In the genomic region with DNA sequence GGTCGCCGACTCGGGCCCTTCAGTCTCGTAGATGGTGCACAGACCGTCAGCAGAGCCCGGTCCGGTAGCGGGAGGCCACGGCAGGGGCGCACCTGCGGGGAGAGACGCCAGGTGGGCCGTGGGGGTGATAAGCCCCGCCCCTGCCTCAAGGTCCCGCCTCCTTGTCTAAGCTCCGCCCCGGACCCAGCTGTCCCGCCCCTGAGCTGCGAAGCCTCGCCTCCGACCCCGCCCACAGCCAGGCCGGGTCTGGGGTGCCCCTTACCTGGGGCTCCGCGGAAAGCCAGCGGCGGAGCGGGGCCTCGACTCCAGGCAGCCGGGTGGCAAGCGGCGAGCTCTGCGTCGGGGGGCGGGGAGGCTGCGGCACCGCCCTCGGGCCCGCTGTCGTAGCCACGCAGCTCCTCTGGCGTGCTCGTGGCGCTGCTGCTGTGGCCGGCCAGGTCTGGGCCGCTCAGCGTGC, we compare ENCODE assay signal across 8 cellular contexts. TPM values are rescaled to one million over a fixed set of nuclear protein-coding genes. Genes with fewer than 3 reads are reported as not detected.
DNase-seq lines count a peak whose midpoint lies in the region; ATAC-seq and TF ChIP-seq lines count a peak whose summit lies in the region.

No MANE protein-coding gene starts in this region.

- H3K9me3 Mint-ChIP-seq in activated CD8-positive, alpha-beta T cell treated with anti-CD3 and anti-CD28 coated beads for 36 hours, result no peaks in the 10 kb centered on the region
- H3K9me3 Mint-ChIP-seq in endothelial cell (ENCODE audit: unreplicated experiment), result no peaks in the 10 kb centered on the region
- H3K9me3 Mint-ChIP-seq in natural killer cell, result no peaks in the 10 kb centered on the region

- no peaks in the 10 kb centered on the region for H4K20me1 ChIP-seq in MM.1S (ENCODE audit: insufficient read depth, low read length)

- H3K4me2 ChIP-seq in MM.1S (ENCODE audit: low read depth, low read length), result peak overlapping the region; percentile 96

- H3K27ac ChIP-seq in MM.1S (ENCODE audit: low read length), result peak overlapping the region; percentile 50; the same call in 1 of the 2 replicates

- no peaks in the 10 kb centered on the region for H3K79me2 ChIP-seq in MM.1S (ENCODE audit: low read length)

- TF ChIP-seq CTCF in MM.1S (IDR thresholded peaks at IDR 0.05; ENCODE audit: low read length) (peak; percentile 1; the same call in 1 of the 2 replicates), endothelial cell (IDR thresholded peaks at IDR 0.05; ENCODE audit: unreplicated experiment) (peak; percentile 59), natural killer cell (IDR thresholded peaks at IDR 0.05) (peak; percentile 59)
- peak; percentile 73 for TF ChIP-seq CTCF in activated CD8-positive, alpha-beta T cell treated with anti-CD3 and anti-CD28 coated beads for 36 hours (IDR thresholded peaks at IDR 0.05)

- no peaks in the 10 kb centered on the region for H3K36me3 ChIP-seq in MM.1S (replicated peaks; ENCODE audit: insufficient read depth, low read length)

- peaks cover 12% of the 10 kb centered on the region for H3F3A ChIP-seq in MM.1S (ENCODE audit: insufficient read depth, low read length)

- H3K27ac Mint-ChIP-seq in activated CD8-positive, alpha-beta T cell treated with anti-CD3 and anti-CD28 coated beads for 36 hours, result no peak overlapping the region
- H3K27ac Mint-ChIP-seq in endothelial cell (ENCODE audit: unreplicated experiment) (no peak overlapping the region), natural killer cell (peak overlapping the region; percentile 86 to 89)

- ATAC-seq in GM21825 (IDR thresholded peaks at IDR 0.05; ENCODE audit: unreplicated experiment) (peak; percentile 43), natural killer cell (peak; percentile 65 to 85 (median 69))
- peak; percentile 60 for ATAC-seq in activated CD8-positive, alpha-beta T cell treated with anti-CD3 and anti-CD28 coated beads for 36 hours
- peak; percentile 52 for ATAC-seq in stimulated activated naive CD8-positive, alpha-beta T cell treated with anti-CD3 and anti-CD28 coated beads, Interleukin-15, Interleukin-2, amounts not matched to agents 100 U/mL and 50 U/mL, for 24 hours

- no peaks in the 10 kb centered on the region for H3K36me3 Mint-ChIP-seq in activated CD8-positive, alpha-beta T cell treated with anti-CD3 and anti-CD28 coated beads for 36 hours (ENCODE audit: low read depth)
- H3K36me3 Mint-ChIP-seq in endothelial cell (ENCODE audit: low read depth, unreplicated experiment) (no peaks in the 10 kb centered on the region), natural killer cell (no peaks in the 10 kb centered on the region)

- peaks cover 34% of the 10 kb centered on the region for H3K4me1 Mint-ChIP-seq in activated CD8-positive, alpha-beta T cell treated with anti-CD3 and anti-CD28 coated beads for 36 hours (ENCODE audit: low read depth)
- H3K4me1 Mint-ChIP-seq in endothelial cell (ENCODE audit: unreplicated experiment) (no peaks in the 10 kb centered on the region), natural killer cell (peaks cover 12 to 31% of the 10 kb centered on the region in 2 donors)

- H3K4me3 ChIP-seq in MM.1S (ENCODE audit: low read length), result peak overlapping the region; percentile 59

- H3K4me3 Mint-ChIP-seq in activated CD8-positive, alpha-beta T cell treated with anti-CD3 and anti-CD28 coated beads for 36 hours, result peak overlapping the region; percentile 75
- H3K4me3 Mint-ChIP-seq in endothelial cell (ENCODE audit: unreplicated experiment) (no peak overlapping the region), natural killer cell (peak overlapping the region; percentile 79)

- H3K27me3 ChIP-seq in MM.1S (replicated peaks; ENCODE audit: insufficient read depth, low read length), result peaks cover 5% of the 10 kb centered on the region

- H3K4me1 ChIP-seq in MM.1S (ENCODE audit: low read length), result peaks cover 21% of the 10 kb centered on the region

- H3K9ac ChIP-seq in MM.1S (ENCODE audit: low read length), result peak overlapping the region; percentile 51; the same call in 1 of the 2 replicates

- in situ Hi-C loops in Caki2 (cut with HindIII; ENCODE audit: low pct_unique_long_range_greater_than_20kb, low sequenced_read_pairs), result no loop called here

- H3K27me3 Mint-ChIP-seq in activated CD8-positive, alpha-beta T cell treated with anti-CD3 and anti-CD28 coated beads for 36 hours, result peaks cover 38% of the 10 kb centered on the region
- H3K27me3 Mint-ChIP-seq in endothelial cell (ENCODE audit: unreplicated experiment) (peaks cover 27% of the 10 kb centered on the region), natural killer cell (ENCODE audit: low read depth in 2 of 2) (peaks cover 9 to 37% of the 10 kb centered on the region in 2 donors)

- no peaks in the 10 kb centered on the region for H3K9me2 ChIP-seq in MM.1S (replicated peaks; ENCODE audit: insufficient read depth, low read length)

- intact Hi-C loops in activated CD8-positive, alpha-beta T cell treated with anti-CD3 and anti-CD28 coated beads for 36 hours (cut with micrococcal nuclease), result no loop called here
- intact Hi-C loops in natural killer cell (cut with micrococcal nuclease), result loop anchor here (1.0 to 2.0 kb wide), 3 partner anchors 33 to 51 kb away; a partner anchor contains a TSS

- CTCF ChIA-PET in activated CD8-positive, alpha-beta T cell treated with anti-CD3 and anti-CD28 coated beads for 36 hours (lab: Charles Lee), result interaction anchor here (0.6 to 1.9 kb wide), 33 partner anchors 8 to 522 kb away, joined by 3 to 27 read pairs (median 4); a partner anchor contains a TSS

- no peaks in the 10 kb centered on the region for H3K9me3 ChIP-seq in MM.1S (replicated peaks; ENCODE audit: insufficient read depth, low read length)

- peak; percentile 77 for DNase-seq in Caki2 (ENCODE audit: low read depth)
- peak; percentile 78 for DNase-seq in MM.1S
- peak; percentile 81 for DNase-seq in activated CD8-positive, alpha-beta T cell treated with anti-CD3 and anti-CD28 coated beads for 36 hours
- DNase-seq in endothelial cell (ENCODE audit: low spot score), result peak; percentile 53
- peak; percentile 84 for DNase-seq in natural killer cell
- peak; percentile 81 for DNase-seq in stimulated activated naive CD8-positive, alpha-beta T cell treated with anti-CD3 and anti-CD28 coated beads, Interleukin-15, Interleukin-2, amounts not matched to agents 100 U/mL and 50 U/mL, for 24 hours
- DNase-seq in dedifferentiated amniotic fluid mesenchymal stem cell (ENCODE audit: extremely low spot score), result no peak

- POLR2A ChIA-PET in activated CD8-positive, alpha-beta T cell treated with anti-CD3 and anti-CD28 coated beads for 36 hours (lab: Charles Lee), result interaction anchor here (0.6 to 1.5 kb wide), 7 partner anchors 10 to 240 kb away, joined by 3 to 4 read pairs (median 3); a partner anchor contains a TSS

- H2AFZ ChIP-seq in MM.1S (ENCODE audit: low read length), result peak overlapping the region; percentile 81

RNA-seq across cellular contexts. Expression of a gene that starts 4.7 kb away (rescaled TPM):
- 0.03 TPM in 1 of 2 replicates, not detected in the other for total RNA-seq in Caki2 (2014; rRNA removed; shearing (Covaris generic); ENCODE audit: low replicate concordance)
- total RNA-seq in activated CD8-positive, alpha-beta T cell treated with anti-CD3 and anti-CD28 coated beads for 36 hours, result under 1 TPM in 1 of 2 experiments, not detected in 1; 0.20 TPM
- total RNA-seq in endothelial cell (ENCODE audit: unreplicated experiment), result 0.23 TPM
- total RNA-seq in natural killer cell, result under 1 TPM; 0.11 to 0.13 (median 0.12) TPM

RNA-seq across cellular contexts. Expression of a gene that starts 18.8 kb away (rescaled TPM):
- total RNA-seq in Caki2 (2014; rRNA removed; shearing (Covaris generic); ENCODE audit: low replicate concordance), result 14.7 and 15.9 TPM in 2 replicates
- total RNA-seq in activated CD8-positive, alpha-beta T cell treated with anti-CD3 and anti-CD28 coated beads for 36 hours, result not detected
- 0.08 TPM for total RNA-seq in endothelial cell (ENCODE audit: unreplicated experiment)
- not detected for total RNA-seq in natural killer cell

RNA-seq across cellular contexts. Expression of a gene that starts 34.2 kb away (rescaled TPM):
- total RNA-seq in Caki2 (2014; rRNA removed; shearing (Covaris generic); ENCODE audit: low replicate concordance), result 5.0 and 8.6 TPM in 2 replicates
- total RNA-seq in activated CD8-positive, alpha-beta T cell treated with anti-CD3 and anti-CD28 coated beads for 36 hours, result 10 to 100 TPM; 36.8 to 37.0 TPM
- total RNA-seq in endothelial cell (ENCODE audit: unreplicated experiment), result 31.1 TPM
- 100 to 1,000 TPM; 131 to 218 (median 159) TPM for total RNA-seq in natural killer cell

RNA-seq across cellular contexts. Expression of a gene that starts 39.5 kb away (rescaled TPM):
- 2.9 and 10.7 TPM in 2 replicates for total RNA-seq in Caki2 (2014; rRNA removed; shearing (Covaris generic); ENCODE audit: low replicate concordance)
- total RNA-seq in activated CD8-positive, alpha-beta T cell treated with anti-CD3 and anti-CD28 coated beads for 36 hours, result 1 to 10 TPM; 3.4 to 3.9 TPM
- total RNA-seq in endothelial cell (ENCODE audit: unreplicated experiment) (20.4 TPM), natural killer cell (10 to 100 TPM in 2 of 3 donors, 1 to 10 TPM in 1; 9.6 to 13.5 (median 11.3) TPM)

RNA-seq across cellular contexts. Expression of a gene that starts 45.1 kb away (rescaled TPM):
- not detected in 2 replicates for total RNA-seq in Caki2 (2014; rRNA removed; shearing (Covaris generic); ENCODE audit: low replicate concordance)
- total RNA-seq in activated CD8-positive, alpha-beta T cell treated with anti-CD3 and anti-CD28 coated beads for 36 hours, result 1 to 10 TPM; 5.1 to 5.9 TPM
- total RNA-seq in endothelial cell (ENCODE audit: unreplicated experiment), result not detected
- 1 to 10 TPM; 3.5 to 4.6 (median 4.4) TPM for total RNA-seq in natural killer cell

Comparison
In these comparisons a context has a peak if more than half of its experiments do, and no peak if none do; other contexts are left out.
1. CTCF ChIP-seq: peak in every context shown above with its lines; median percentile 73 in activated CD8-positive, alpha-beta T cell treated with anti-CD3 and anti-CD28 coated beads for 36 hours; 59 in endothelial cell; 59 in natural killer cell; 1 in MM.1S.
2. H3K27ac Mint-ChIP-seq: peak in natural killer cell (2 of 2); none in activated CD8-positive, alpha-beta T cell treated with anti-CD3 and anti-CD28 coated beads for 36 hours (single experiment) and endothelial cell (single experiment).
3. RNA of a gene that starts 18.8 kb away (total RNA-seq): 14.7 to 15.9 TPM in Caki2; not detected in activated CD8-positive, alpha-beta T cell treated with anti-CD3 and anti-CD28 coated beads for 36 hours, 0.08 TPM in endothelial cell (single experiment) and not detected in natural killer cell; every median in the first group is over 10 times any median in the second.
4. Peak in every context shown above with its lines, with median percentiles within 50 percentile points of each other: ATAC-seq.